ENCODE assay signal across 1 cellular context in genomic region chr5:124888050-124888506, GRCh38.
TF ChIP-seq lines count a peak whose summit lies in the region.

No MANE protein-coding gene starts in this region.

TF ChIP-seq in H1, 55 proteins besides CTCF, POLR2A, EP300 and RAD21:
- TF ChIP-seq SIN3A (conservative IDR thresholded peaks at IDR 0.05 in 1 of 2, IDR thresholded peaks at IDR 0.05 in 1 of 2; ENCODE audit: low read depth in 1 of 2, low read length in 2 of 2), result no peak
- TF ChIP-seq FOSL1 (IDR thresholded peaks at IDR 0.05; ENCODE audit: insufficient read depth, low read depth, low read length), result no peak
- TF ChIP-seq GTF2F1 (IDR thresholded peaks at IDR 0.05; ENCODE audit: borderline replicate concordance, low read depth, low read length), result no peak
- no peak for TF ChIP-seq ATF2 (IDR thresholded peaks at IDR 0.05; ENCODE audit: low read length)
- TF ChIP-seq TCF12 (IDR thresholded peaks at IDR 0.05; ENCODE audit: low read depth, low read length), result no peak
- TF ChIP-seq GABPA (IDR thresholded peaks at IDR 0.05; ENCODE audit: borderline replicate concordance, insufficient read depth, low read length), result no peak
- no peak for TF ChIP-seq NRF1 (IDR thresholded peaks at IDR 0.05; ENCODE audit: low read depth, low read length)
- TF ChIP-seq SP2 (IDR thresholded peaks at IDR 0.05; ENCODE audit: low read length), result no peak
- no peak for TF ChIP-seq SUZ12 (IDR thresholded peaks at IDR 0.05; ENCODE audit: low read length)
- TF ChIP-seq CTBP2 (IDR thresholded peaks at IDR 0.05; ENCODE audit: borderline replicate concordance, insufficient read depth, insufficient read length, low read length), result no peak
- TF ChIP-seq ATF3 (IDR thresholded peaks at IDR 0.05; ENCODE audit: insufficient read depth, low read depth, low read length), result no peak
- TF ChIP-seq CBX8 (IDR thresholded peaks at IDR 0.05; ENCODE audit: borderline replicate concordance, low read depth, low read length), result no peak
- TF ChIP-seq RNF2 (IDR thresholded peaks at IDR 0.05; ENCODE audit: borderline replicate concordance, low read depth, low read length, missing control alignments, poor library complexity, severe bottlenecking), result no peak
- no peak for TF ChIP-seq KDM4A (IDR thresholded peaks at IDR 0.05; ENCODE audit: low read depth, low read length, severe bottlenecking)
